12 cellular contexts compared by ENCODE assay signal in genomic region chrX:48466696-48467095, GRCh38. TPM values are rescaled to one million over a fixed set of nuclear protein-coding genes. Genes with fewer than 3 reads are reported as not detected.
DNase-seq lines count a peak whose midpoint lies in the region; ATAC-seq and TF ChIP-seq lines count a peak whose summit lies in the region.
"Had no signal": no experiment of that assay in that cellular context is flagged by ENCODE, and none has a peak within 500 bp of the region (broad histone marks: within the 10 kb centered on the region; RNA-seq: fewer than 3 reads in every experiment).

No MANE protein-coding gene starts in this region.

- H3K4me1 Mint-ChIP-seq in T-helper 2 cell treated with Interferon-gamma antibody and Interleukin-4, amounts not matched to agents 5 μg/mL and 100 μg/mL, for 36 hours (ENCODE audit: low read depth), result peaks cover 33% of the 10 kb centered on the region
- H3K4me1 Mint-ChIP-seq in activated CD4-positive, alpha-beta T cell treated with anti-CD3 and anti-CD28 coated beads, Interleukin-2, amount 10 ng/mL, durations not matched to agents 24 days and 14 days, result peaks cover 35% of the 10 kb centered on the region
- peaks cover 44% of the 10 kb centered on the region for H3K4me1 Mint-ChIP-seq in stimulated activated memory B cell treated with anti-CD40 and anti-IgM and Interleukin-4, amounts not matched to agents 10 μg/mL and 1 μg/mL and 100 μg/mL, for 72 hours

- H3K27ac Mint-ChIP-seq in T-helper 2 cell treated with Interferon-gamma antibody and Interleukin-4, amounts not matched to agents 5 μg/mL and 100 μg/mL, for 36 hours, result peak overlapping the region; percentile 67
- peak overlapping the region; percentile 66 for H3K27ac Mint-ChIP-seq in activated CD4-positive, alpha-beta T cell treated with anti-CD3 and anti-CD28 coated beads, Interleukin-2, amount 10 ng/mL, durations not matched to agents 24 days and 14 days
- no peak overlapping the region for H3K27ac Mint-ChIP-seq in stimulated activated memory B cell treated with anti-CD40 and anti-IgM and Interleukin-4, amounts not matched to agents 10 μg/mL and 1 μg/mL and 100 μg/mL, for 72 hours

- no peak for ATAC-seq in stimulated activated memory B cell treated with anti-CD40 and anti-IgM and Interleukin-4, amounts not matched to agents 10 μg/mL and 1 μg/mL and 100 μg/mL, for 72 hours
- ATAC-seq in GM18517 (IDR thresholded peaks at IDR 0.05; ENCODE audit: unreplicated experiment) (no peak), GM21423 (IDR thresholded peaks at IDR 0.05; ENCODE audit: unreplicated experiment) (no peak)

- no peaks in the 10 kb centered on the region for H3K9me3 Mint-ChIP-seq in T-helper 2 cell treated with Interferon-gamma antibody and Interleukin-4, amounts not matched to agents 5 μg/mL and 100 μg/mL, for 36 hours
- no peaks in the 10 kb centered on the region for H3K9me3 Mint-ChIP-seq in activated CD4-positive, alpha-beta T cell treated with anti-CD3 and anti-CD28 coated beads, Interleukin-2, amount 10 ng/mL, durations not matched to agents 24 days and 14 days
- no peaks in the 10 kb centered on the region for H3K9me3 Mint-ChIP-seq in stimulated activated memory B cell treated with anti-CD40 and anti-IgM and Interleukin-4, amounts not matched to agents 10 μg/mL and 1 μg/mL and 100 μg/mL, for 72 hours

- in situ Hi-C loops in G401 (cut with HindIII; ENCODE audit: low sequenced_read_pairs), result no loop called here

- peak overlapping the region; percentile 98 for H3K4me3 Mint-ChIP-seq in T-helper 2 cell treated with Interferon-gamma antibody and Interleukin-4, amounts not matched to agents 5 μg/mL and 100 μg/mL, for 36 hours
- H3K4me3 Mint-ChIP-seq in activated CD4-positive, alpha-beta T cell treated with anti-CD3 and anti-CD28 coated beads, Interleukin-2, amount 10 ng/mL, durations not matched to agents 24 days and 14 days, result peak overlapping the region; percentile 96
- H3K4me3 Mint-ChIP-seq in stimulated activated memory B cell treated with anti-CD40 and anti-IgM and Interleukin-4, amounts not matched to agents 10 μg/mL and 1 μg/mL and 100 μg/mL, for 72 hours, result peak overlapping the region; percentile 44

- intact Hi-C loops in activated CD4-positive, alpha-beta T cell treated with anti-CD3 and anti-CD28 coated beads, Interleukin-2, amount 10 ng/mL, durations not matched to agents 24 days and 14 days (cut with micrococcal nuclease), result no loop called here

- no peak for DNase-seq in T-helper 2 cell treated with Interferon-gamma antibody and Interleukin-4, amounts not matched to agents 5 μg/mL and 100 μg/mL, for 36 hours (ENCODE audit: low spot score)
- no peak for DNase-seq in T-helper 2 cell
- peak; percentile 62 for DNase-seq in activated CD4-positive, alpha-beta T cell treated with anti-CD3 and anti-CD28 coated beads, Interleukin-2, amount 10 ng/mL, durations not matched to agents 24 days and 14 days
- no peak for DNase-seq in fibroblast of pulmonary artery (ENCODE audit: low read depth)
- no peak for DNase-seq in G401 (ENCODE audit: low spot score)
- DNase-seq: activated gamma-delta T cell treated with Interleukin-2 at 50 U/mL for 16 hours, occipital lobe had no signal

- peaks cover 44% of the 10 kb centered on the region for H3K36me3 Mint-ChIP-seq in T-helper 2 cell treated with Interferon-gamma antibody and Interleukin-4, amounts not matched to agents 5 μg/mL and 100 μg/mL, for 36 hours (ENCODE audit: low read depth)
- H3K36me3 Mint-ChIP-seq in activated CD4-positive, alpha-beta T cell treated with anti-CD3 and anti-CD28 coated beads, Interleukin-2, amount 10 ng/mL, durations not matched to agents 24 days and 14 days (ENCODE audit: low read depth), result peaks cover 55% of the 10 kb centered on the region
- H3K36me3 Mint-ChIP-seq in stimulated activated memory B cell treated with anti-CD40 and anti-IgM and Interleukin-4, amounts not matched to agents 10 μg/mL and 1 μg/mL and 100 μg/mL, for 72 hours, result peaks cover 37% of the 10 kb centered on the region

- no peaks in the 10 kb centered on the region for H3K27me3 Mint-ChIP-seq in T-helper 2 cell treated with Interferon-gamma antibody and Interleukin-4, amounts not matched to agents 5 μg/mL and 100 μg/mL, for 36 hours (ENCODE audit: low read depth)
- no peaks in the 10 kb centered on the region for H3K27me3 Mint-ChIP-seq in activated CD4-positive, alpha-beta T cell treated with anti-CD3 and anti-CD28 coated beads, Interleukin-2, amount 10 ng/mL, durations not matched to agents 24 days and 14 days
- no peaks in the 10 kb centered on the region for H3K27me3 Mint-ChIP-seq in stimulated activated memory B cell treated with anti-CD40 and anti-IgM and Interleukin-4, amounts not matched to agents 10 μg/mL and 1 μg/mL and 100 μg/mL, for 72 hours

- peak; percentile 8 for TF ChIP-seq CTCF in fibroblast of pulmonary artery (IDR thresholded peaks at IDR 0.05; ENCODE audit: low read length, missing control alignments)

- H3K4me3 ChIP-seq in fibroblast of pulmonary artery (replicated peaks; ENCODE audit: low read depth, low read length), result no peak overlapping the region
- H3K4me3 ChIP-seq: A549 had no signal

RNA-seq across cellular contexts. Expression of gene SLC38A5, which starts 3.4 kb away (rescaled TPM):
- 195 and 210 TPM in 2 replicates for total RNA-seq in activated CD4-positive, alpha-beta T cell treated with anti-CD3 and anti-CD28 coated beads, Interleukin-2, amount 10 ng/mL, durations not matched to agents 24 days and 14 days
- total RNA-seq in G401 (2014; rRNA removed; shearing (Covaris generic)), result 55.7 and 82.7 TPM in 2 replicates

RNA-seq across cellular contexts. Expression of gene FTSJ1, which starts 9.3 kb away (rescaled TPM):
- total RNA-seq in activated CD4-positive, alpha-beta T cell treated with anti-CD3 and anti-CD28 coated beads, Interleukin-2, amount 10 ng/mL, durations not matched to agents 24 days and 14 days, result 95.6 and 101 TPM in 2 replicates
- 38.7 and 64.6 TPM in 2 replicates for total RNA-seq in G401 (2014; rRNA removed; shearing (Covaris generic))

RNA-seq across cellular contexts. Expression of gene PORCN, which starts 42.1 kb away (rescaled TPM):
- 11.5 and 12.9 TPM in 2 replicates for total RNA-seq in activated CD4-positive, alpha-beta T cell treated with anti-CD3 and anti-CD28 coated beads, Interleukin-2, amount 10 ng/mL, durations not matched to agents 24 days and 14 days
- total RNA-seq in G401 (2014; rRNA removed; shearing (Covaris generic)), result 3.5 and 11.8 TPM in 2 replicates

RNA-seq across cellular contexts. Expression of gene EBP, which starts 54.9 kb away (rescaled TPM):
- 159 and 163 TPM in 2 replicates for total RNA-seq in activated CD4-positive, alpha-beta T cell treated with anti-CD3 and anti-CD28 coated beads, Interleukin-2, amount 10 ng/mL, durations not matched to agents 24 days and 14 days
- total RNA-seq in G401 (2014; rRNA removed; shearing (Covaris generic)), result 87.4 and 107 TPM in 2 replicates

RNA-seq across cellular contexts. Expression of gene SSX4B, which starts 54.9 kb away (rescaled TPM):
- not detected in 2 replicates for total RNA-seq in activated CD4-positive, alpha-beta T cell treated with anti-CD3 and anti-CD28 coated beads, Interleukin-2, amount 10 ng/mL, durations not matched to agents 24 days and 14 days
- not detected in 2 replicates for total RNA-seq in G401 (2014; rRNA removed; shearing (Covaris generic))
- total RNA-seq: glomerular endothelial cell, occipital lobe had no signal

Comparison
In these comparisons a context has a peak if more than half of its experiments do, and no peak if none do; other contexts are left out.
1. H3K4me3 Mint-ChIP-seq: peak in every context shown above with its lines; median percentile 98 in T-helper 2 cell treated with Interferon-gamma antibody and Interleukin-4, amounts not matched to agents 5 μg/mL and 100 μg/mL, for 36 hours; 96 in activated CD4-positive, alpha-beta T cell treated with anti-CD3 and anti-CD28 coated beads, Interleukin-2, amount 10 ng/mL, durations not matched to agents 24 days and 14 days; 44 in stimulated activated memory B cell treated with anti-CD40 and anti-IgM and Interleukin-4, amounts not matched to agents 10 μg/mL and 1 μg/mL and 100 μg/mL, for 72 hours.